In the genomic region with DNA sequence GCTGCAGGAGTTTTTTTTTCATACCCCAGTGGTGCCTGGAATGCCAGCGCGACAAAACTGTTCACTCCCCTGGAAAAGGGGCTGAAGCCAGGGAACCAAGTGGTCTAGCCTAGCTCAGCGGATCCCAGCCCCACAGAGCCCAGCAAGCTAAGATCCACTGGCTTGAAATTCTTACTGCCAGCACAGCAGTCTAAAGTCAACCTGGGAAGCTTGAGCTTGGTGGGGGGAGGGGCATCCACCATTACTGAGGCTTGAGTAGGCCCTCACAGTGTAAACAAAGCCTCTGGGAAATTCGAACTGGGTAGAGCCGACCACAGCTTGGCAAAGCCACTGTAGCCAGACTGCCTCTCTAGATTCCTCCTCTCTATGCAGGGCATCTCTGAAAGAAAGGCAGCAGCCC, we compare ENCODE assay signal across 7 cellular contexts. TPM values are rescaled to one million over a fixed set of nuclear protein-coding genes. Genes with fewer than 3 reads are reported as not detected.
DNase-seq lines count a peak whose midpoint lies in the region; ATAC-seq and TF ChIP-seq lines count a peak whose summit lies in the region.
"Not testable (repeated sequence)": the region's sequence is repeated elsewhere in the genome, so short reads cannot be mapped to it uniquely, and the experiment has no call there.

No MANE protein-coding gene starts in this region.

- H3K4me3 Mint-ChIP-seq in nephron progenitor cell = not testable (repeated sequence)

- dilution Hi-C loops in IMR-90 (cut with HindIII; ENCODE audit: low sequenced_read_pairs, unreplicated experiment) = not testable (repeated sequence)

- not testable (repeated sequence) for H3K4me1 ChIP-seq in IMR-90 (ENCODE audit: control insufficient read depth, insufficient read depth, low read length)

- peaks cover 72% of the 10 kb centered on the region for H3K36me3 Mint-ChIP-seq in nephron progenitor cell (ENCODE audit: low read depth)

- H3K27ac ChIP-seq in IMR-90 (ENCODE audit: insufficient read depth, low read length) = 0 out of 2 replicates have a peak overlapping the region, but pooled peaks have one; percentile 20

- CTCF ChIA-PET in IMR-90 (lab: Yijun Ruan, JAX) = interaction anchor here (1.1 kb wide), 1 partner anchor 10 kb away, joined by 3 read pairs; no protein-coding TSS in a partner anchor

- in situ Hi-C loops in IMR-90 (cut with MboI; ENCODE audit: low sequenced_read_pairs); astrocyte of the spinal cord (cut with HindIII; ENCODE audit: low sequenced_read_pairs): not testable (repeated sequence)

- H4K5ac ChIP-seq in IMR-90 (ENCODE audit: low read depth, low read length) = peak overlapping the region; percentile 47

- H2AK5ac ChIP-seq in IMR-90 (ENCODE audit: low read depth, low read length) = not testable (repeated sequence)

- DNase-seq in EH (ENCODE audit: low read depth) (peak; percentile 47), IMR-90 (peak; percentile 57), NCI-H2107 treated with DMSO at 0.1 percent for 48 hours (lab: John Stamatoyannopoulos, UW; ENCODE audit: unreplicated experiment) (peak; percentile 25), NCI-H510A treated with DMSO at 0.1 percent for 48 hours (lab: John Stamatoyannopoulos, UW) (peak; percentile 58), astrocyte of the spinal cord (ENCODE audit: low read depth, low spot score) (peak; percentile 14), left kidney (ENCODE audit: low read depth, low spot score) (peak; percentile 38)
- not testable (repeated sequence) for DNase-seq in nephron progenitor cell

- H4K91ac ChIP-seq in IMR-90 (ENCODE audit: insufficient read depth, low read depth, low read length) = peak overlapping the region; percentile 73

- not testable (repeated sequence) for H3K27me3 Mint-ChIP-seq in nephron progenitor cell (ENCODE audit: low read depth, poor library complexity)

- not testable (repeated sequence) for H3K23ac ChIP-seq in IMR-90 (ENCODE audit: low read depth, low read length)

- H2BK120ac ChIP-seq in IMR-90 (ENCODE audit: low read depth, low read length) = peak overlapping the region; percentile 79; the same call in 1 of the 2 replicates

- H3K36me3 ChIP-seq in IMR-90 (ENCODE audit: control insufficient read depth, insufficient read depth, low read length) = not testable (repeated sequence)

- not testable (repeated sequence) for H3K9me1 ChIP-seq in IMR-90 (ENCODE audit: insufficient read depth, low read length)

- H2AFZ ChIP-seq in IMR-90 (replicated peaks; ENCODE audit: low read length, poor library complexity) = peak overlapping the region; percentile 72

- not testable (repeated sequence) for BruUV-seq in IMR-90 (replicated peaks; lab: Mats Ljungman, UMichigan)

- H4K20me1 ChIP-seq in IMR-90 (ENCODE audit: insufficient read depth, low read length) = not testable (repeated sequence)

- peak overlapping the region; percentile 64 for H2BK20ac ChIP-seq in IMR-90 (ENCODE audit: low read depth, low read length)

- POLR2A ChIA-PET in IMR-90 (lab: Charles Lee; ENCODE audit: unreplicated experiment) = not testable (repeated sequence)

- H3K27ac Mint-ChIP-seq in nephron progenitor cell = peak overlapping the region; percentile 37

- not testable (repeated sequence) for H3K79me1 ChIP-seq in IMR-90 (ENCODE audit: low read depth in 1 of 2, low read length in 2 of 2)

- intact Hi-C loops in IMR-90 (cut with micrococcal nuclease) = not testable (repeated sequence)

- H3K9me3 ChIP-seq in IMR-90 (ENCODE audit: control insufficient read depth, insufficient read depth, low read length) = not testable (repeated sequence)

- TF ChIP-seq CTCF in IMR-90 (conservative IDR thresholded peaks at IDR 0.05; ENCODE audit: low read depth, low read length); astrocyte of the spinal cord (IDR thresholded peaks at IDR 0.05; ENCODE audit: low read depth, low read length); nephron progenitor cell (IDR thresholded peaks at IDR 0.05): not testable (repeated sequence)

- not testable (repeated sequence) for H3K56ac ChIP-seq in IMR-90 (ENCODE audit: extremely low read depth, insufficient read depth, low read length)

- H3K9ac ChIP-seq in IMR-90 (ENCODE audit: low read depth, low read length) = not testable (repeated sequence)

- peak overlapping the region; percentile 44 for H2BK5ac ChIP-seq in IMR-90 (ENCODE audit: low read depth, low read length, poor library complexity, severe bottlenecking)

- peak overlapping the region; percentile 22; the same call in 1 of the 2 replicates for H3K4ac ChIP-seq in IMR-90 (ENCODE audit: low read depth, low read length)

- peak overlapping the region; percentile 69; the same call in 1 of the 2 replicates for H3K14ac ChIP-seq in IMR-90 (replicated peaks; ENCODE audit: low read depth, low read length)

- TF ChIP-seq POLR2A in IMR-90 (IDR thresholded peaks at IDR 0.05; ENCODE audit: low read depth, low read length) = not testable (repeated sequence)

- not testable (repeated sequence) for H3K4me1 Mint-ChIP-seq in nephron progenitor cell

- 93% methylated on average over 2 of the region's 5 CpGs; no CpG with 5 or more reads in 1 of the 2 experiments for WGBS in IMR-90 (ENCODE audit: extremely low coverage in 2 of 2, insufficient read length in 1 of 2), 2 experiments

- H2AK9ac ChIP-seq in IMR-90 (replicated peaks; ENCODE audit: low read depth, low read length, poor library complexity) = peak overlapping the region; percentile 52

- peak overlapping the region; percentile 19 for H3K18ac ChIP-seq in IMR-90 (ENCODE audit: low read depth, low read length)

- peaks cover 85% of the 10 kb centered on the region for H3K9me3 Mint-ChIP-seq in nephron progenitor cell

- H2BK15ac ChIP-seq in IMR-90 (ENCODE audit: low read depth, low read length) = peak overlapping the region; percentile 64; the same call in 1 of the 3 replicates

- H3K4me3 ChIP-seq in IMR-90 (ENCODE audit: insufficient read depth, low read depth, low read length); astrocyte of the spinal cord (ENCODE audit: low read depth, low read length): not testable (repeated sequence)

- H3K27me3 ChIP-seq in IMR-90 (ENCODE audit: control insufficient read depth, insufficient read depth, low read length) = not testable (repeated sequence)

- not testable (repeated sequence) for H3K4me2 ChIP-seq in IMR-90 (ENCODE audit: low read depth, low read length)

- H4K8ac ChIP-seq in IMR-90 (ENCODE audit: low read depth in 2 of 2, low read length in 2 of 2) = peak overlapping the region; percentile 10 to 75; a peak in 3 of 4 replicates

- peak; percentile 91 for ATAC-seq in IMR-90 (ENCODE audit: low read depth)

- not testable (repeated sequence) for TF ChIP-seq RAD21 in IMR-90 (IDR thresholded peaks at IDR 0.05; ENCODE audit: low read length)

RNA-seq across cellular contexts. Expression of a gene that starts 36.2 kb away (rescaled TPM):
- total RNA-seq in IMR-90 (2012; rRNA removed) = 1.1 and 1.4 TPM in 2 replicates
- polyA plus RNA-seq in IMR-90 (2012; rRNA removed) = 0.27 and 0.50 TPM in 2 replicates
- 0.14 and 0.22 TPM in 2 replicates for polyA plus RNA-seq in IMR-90 (2012; cell fraction: cytosol; rRNA removed)
- polyA plus RNA-seq in IMR-90 (2012; cell fraction: nucleus; rRNA removed; ENCODE audit: low replicate concordance) = 0.15 and 0.34 TPM in 2 replicates
